ENCODE assay signal across 24 cellular contexts in genomic region chr17:34436607-34437006, GRCh38.
"Had no signal": no experiment of that assay in that cellular context is flagged by ENCODE, and none has a peak within 500 bp of the region (broad histone marks: within the 10 kb centered on the region; RNA-seq: fewer than 3 reads in every experiment).

No MANE protein-coding gene starts in this region.

- ATAC-seq: activated naive CD8-positive, alpha-beta T cell treated with anti-CD3 and anti-CD28 coated beads, Interleukin-2, amount 50 U/mL, for 24 hours; foreskin keratinocyte; stimulated activated effector memory CD8-positive, alpha-beta T cell treated with anti-CD3 and anti-CD28 coated beads, Interleukin-12 subunit alpha, Interleukin-12 subunit beta, amount 100 ng/mL, for 72 hours had no signal

- H3K36me3 Mint-ChIP-seq: activated naive CD4-positive, alpha-beta T cell treated with anti-CD3 and anti-CD28 coated beads, Interleukin-2, amount 10 ng/mL, durations not matched to agents 7 days and 5 days; brain; stimulated activated effector memory CD8-positive, alpha-beta T cell treated with anti-CD3 and anti-CD28 coated beads, Interleukin-12 subunit alpha, Interleukin-12 subunit beta, amount 100 ng/mL, for 72 hours had no signal

- H3K27ac Mint-ChIP-seq: activated CD4-positive, alpha-beta T cell treated with anti-CD3 and anti-CD28 coated beads, Interleukin-2, amount 10 ng/mL, durations not matched to agents 7 days and 5 days; activated naive CD4-positive, alpha-beta T cell treated with anti-CD3 and anti-CD28 coated beads, Interleukin-2, amount 10 ng/mL, durations not matched to agents 7 days and 5 days; activated naive CD8-positive, alpha-beta T cell treated with anti-CD3 and anti-CD28 coated beads, Interleukin-2, amount 50 U/mL, for 24 hours; brain; nephron progenitor cell; stimulated activated effector memory CD8-positive, alpha-beta T cell treated with anti-CD3 and anti-CD28 coated beads, Interleukin-12 subunit alpha, Interleukin-12 subunit beta, amount 100 ng/mL, for 72 hours had no signal

- H3K9me3 ChIP-seq: sigmoid colon, thoracic aorta, upper lobe of left lung had no signal

- H3K4me3 ChIP-seq: sigmoid colon, thoracic aorta, upper lobe of left lung had no signal

- H3K27ac ChIP-seq: epithelial cell of prostate, foreskin keratinocyte, sigmoid colon, thoracic aorta had no signal

- H3K4me1 Mint-ChIP-seq: activated CD4-positive, alpha-beta T cell treated with anti-CD3 and anti-CD28 coated beads, Interleukin-2, amount 10 ng/mL, durations not matched to agents 7 days and 5 days; activated naive CD4-positive, alpha-beta T cell treated with anti-CD3 and anti-CD28 coated beads, Interleukin-2, amount 10 ng/mL, durations not matched to agents 7 days and 5 days; activated naive CD8-positive, alpha-beta T cell treated with anti-CD3 and anti-CD28 coated beads, Interleukin-2, amount 50 U/mL, for 24 hours; brain; nephron progenitor cell; stimulated activated effector memory CD8-positive, alpha-beta T cell treated with anti-CD3 and anti-CD28 coated beads, Interleukin-12 subunit alpha, Interleukin-12 subunit beta, amount 100 ng/mL, for 72 hours had no signal

- H3K9me3 Mint-ChIP-seq: activated CD4-positive, alpha-beta T cell treated with anti-CD3 and anti-CD28 coated beads, Interleukin-2, amount 10 ng/mL, durations not matched to agents 7 days and 5 days; activated naive CD4-positive, alpha-beta T cell treated with anti-CD3 and anti-CD28 coated beads, Interleukin-2, amount 10 ng/mL, durations not matched to agents 7 days and 5 days; activated naive CD8-positive, alpha-beta T cell treated with anti-CD3 and anti-CD28 coated beads, Interleukin-2, amount 50 U/mL, for 24 hours; brain; nephron progenitor cell; stimulated activated effector memory CD8-positive, alpha-beta T cell treated with anti-CD3 and anti-CD28 coated beads, Interleukin-12 subunit alpha, Interleukin-12 subunit beta, amount 100 ng/mL, for 72 hours had no signal

- H3K27me3 ChIP-seq: foreskin keratinocyte, upper lobe of left lung had no signal

- DNase-seq: activated CD4-positive, alpha-beta T cell treated with anti-CD3 and anti-CD28 coated beads, Interleukin-2, amount 10 ng/mL, durations not matched to agents 7 days and 5 days; activated CD4-positive, CD25-positive, alpha-beta regulatory T cell; activated CD8-positive, alpha-beta memory T cell treated with anti-CD3 and anti-CD28 coated beads for 24 hours; activated CD8-positive, alpha-beta memory T cell treated with anti-CD3 and anti-CD28 coated beads, Interleukin-2, amount 50 U/mL, for 48 hours; activated effector memory CD4-positive, alpha-beta T cell treated with Interleukin-2 at 50 U/mL for 16 hours; activated naive CD4-positive, alpha-beta T cell treated with anti-CD3 and anti-CD28 coated beads, Interleukin-2, amount 10 ng/mL, durations not matched to agents 7 days and 5 days; activated naive CD8-positive, alpha-beta T cell treated with anti-CD3 and anti-CD28 coated beads, Interleukin-2, amount 50 U/mL, for 24 hours; activated T-cell treated with anti-CD3 and anti-CD28 coated beads, Interleukin-2, amount 50 U/mL, for 48 hours; anterior cingulate cortex; caudate nucleus; foreskin keratinocyte; glutamatergic neuron; hippocampal formation; islet precursor cell; mammary epithelial cell; nephron progenitor cell; nucleus accumbens; sigmoid colon; stimulated activated CD4-positive, alpha-beta T cell treated with anti-CD3 and anti-CD28 coated beads, Interleukin-4, amount 100 ng/mL, for 24 hours had no signal

- H3K4me1 ChIP-seq: foreskin keratinocyte, sigmoid colon had no signal

- H3K36me3 ChIP-seq: sigmoid colon, thoracic aorta, upper lobe of left lung had no signal

- H3K4me3 Mint-ChIP-seq: activated CD4-positive, alpha-beta T cell treated with anti-CD3 and anti-CD28 coated beads, Interleukin-2, amount 10 ng/mL, durations not matched to agents 7 days and 5 days; activated naive CD4-positive, alpha-beta T cell treated with anti-CD3 and anti-CD28 coated beads, Interleukin-2, amount 10 ng/mL, durations not matched to agents 7 days and 5 days; activated naive CD8-positive, alpha-beta T cell treated with anti-CD3 and anti-CD28 coated beads, Interleukin-2, amount 50 U/mL, for 24 hours; brain; nephron progenitor cell; stimulated activated effector memory CD8-positive, alpha-beta T cell treated with anti-CD3 and anti-CD28 coated beads, Interleukin-12 subunit alpha, Interleukin-12 subunit beta, amount 100 ng/mL, for 72 hours had no signal
